ENCODE assay signal across 14 cellular contexts in genomic region chr14:68817513-68818212, GRCh38. TPM values are rescaled to one million over a fixed set of nuclear protein-coding genes. Genes with fewer than 3 reads are reported as not detected.
DNase-seq lines count a peak whose midpoint lies in the region; ATAC-seq and TF ChIP-seq lines count a peak whose summit lies in the region.
"Had no signal": no experiment of that assay in that cellular context is flagged by ENCODE, and none has a peak within 500 bp of the region (broad histone marks: within the 10 kb centered on the region; RNA-seq: fewer than 3 reads in every experiment).

No MANE protein-coding gene starts in this region.

- peaks cover 58% of the 10 kb centered on the region for H3K4me1 Mint-ChIP-seq in brain
- peaks cover 57% of the 10 kb centered on the region for H3K4me1 Mint-ChIP-seq in neural crest cell

- intact Hi-C loops in dorsolateral prefrontal cortex (cut with DNase I), result loop anchor here (2.0 to 5.0 kb wide), 2 partner anchors 875 to 980 kb away; no protein-coding TSS in a partner anchor

- H3K4me3 Mint-ChIP-seq in brain (no peak overlapping the region), neural crest cell (peak overlapping the region; percentile 56)

- DNase-seq in H7 (peak; percentile 26), neural crest cell (ENCODE audit: low read depth, low spot score) (no peak), kidney glomerular epithelial cell (lab: John Stamatoyannopoulos, UW) (no peak), dorsolateral prefrontal cortex (no peak), HuH-7.5 (ENCODE audit: low spot score) (no peak)
- DNase-seq: midbrain, NCI-H345, small intestine, WERI-Rb-1 had no signal

- no peak for ATAC-seq in HG02610 (IDR thresholded peaks at IDR 0.05; ENCODE audit: unreplicated experiment)
- ATAC-seq: Right ventricle myocardium inferior had no signal

- H3K27me3 Mint-ChIP-seq in brain, result peaks cover 3% of the 10 kb centered on the region
- no peaks in the 10 kb centered on the region for H3K27me3 Mint-ChIP-seq in neural crest cell (ENCODE audit: low read depth)
- H3K27me3 Mint-ChIP-seq: activated naive CD8-positive, alpha-beta T cell had no signal

- no peak for TF ChIP-seq CTCF in 22Rv1 (IDR thresholded peaks at IDR 0.05)
- TF ChIP-seq CTCF in brain (conservative IDR thresholded peaks at IDR 0.05), result no peak
- TF ChIP-seq CTCF in neural crest cell (conservative IDR thresholded peaks at IDR 0.05), result no peak
- no peak for TF ChIP-seq CTCF in dorsolateral prefrontal cortex (IDR thresholded peaks at IDR 0.05 in 54 of 56, conservative IDR thresholded peaks at IDR 0.05 in 2 of 56; ENCODE audit: low read depth in 1 of 56, partially characterized antibody in 56 of 56)

- no peaks in the 10 kb centered on the region for H3K36me3 Mint-ChIP-seq in brain
- H3K36me3 Mint-ChIP-seq in neural crest cell (ENCODE audit: low read depth), result no peaks in the 10 kb centered on the region
- H3K36me3 Mint-ChIP-seq: activated naive CD8-positive, alpha-beta T cell had no signal

- H3K27ac Mint-ChIP-seq in brain (peak overlapping the region; percentile 72 to 94 (median 89)), neural crest cell (ENCODE audit: unreplicated experiment) (peak overlapping the region; percentile 60)

- H3K36me3 ChIP-seq in H7 (replicated peaks; ENCODE audit: control insufficient read depth, insufficient read depth, low read length), result no peaks in the 10 kb centered on the region
- H3K36me3 ChIP-seq: WERI-Rb-1 had no signal

- no peak overlapping the region for H3K4me3 ChIP-seq in H7 (ENCODE audit: insufficient read depth, low read depth, low read length)
- no peak overlapping the region for H3K4me3 ChIP-seq in dorsolateral prefrontal cortex

- no peaks in the 10 kb centered on the region for H3K9me3 Mint-ChIP-seq in brain
- H3K9me3 Mint-ChIP-seq in neural crest cell, result no peaks in the 10 kb centered on the region

- H3K27me3 ChIP-seq in H7 (ENCODE audit: control insufficient read depth, insufficient read depth, low read length) (no peaks in the 10 kb centered on the region), dorsolateral prefrontal cortex (no peaks in the 10 kb centered on the region)

- H3K27ac ChIP-seq in 22Rv1, result 0 out of 2 replicates have a peak overlapping the region, but pooled peaks have one; percentile 93
- H3K27ac ChIP-seq in dorsolateral prefrontal cortex, result peak overlapping the region in 3 of 59 donors; percentile 99
- H3K27ac ChIP-seq: WERI-Rb-1 had no signal

RNA-seq across cellular contexts. Expression of gene ZFP36L1, which starts 24.8 kb away (rescaled TPM):
- total RNA-seq in H7 (2014; rRNA removed; shearing (Covaris generic)), result 47.8 and 73.1 TPM in 2 replicates
- 104 TPM for polyA plus RNA-seq in brain (ENCODE audit: insufficient read depth, low read depth, low replicate concordance)
- 289 and 298 TPM in 2 replicates for total RNA-seq in neural crest cell
- total RNA-seq in dorsolateral prefrontal cortex, result 100 to 1,000 TPM in 78 of 120 experiments, 10 to 100 TPM in 42; 50.7 to 283 (median 111) TPM
